In genomic region chr10:51468424-51468823, GRCh38 we compare ENCODE assay signal across 22 cellular contexts.
"Had no signal": no experiment of that assay in that cellular context is flagged by ENCODE, and none has a peak within 500 bp of the region (broad histone marks: within the 10 kb centered on the region; RNA-seq: fewer than 3 reads in every experiment).

No MANE protein-coding gene starts in this region.

- H3K4me1 ChIP-seq: colonic mucosa, right atrium auricular region had no signal

- H3K9me3 ChIP-seq: colonic mucosa, right atrium auricular region, thyroid gland had no signal

- H3K4me3 ChIP-seq: colonic mucosa, right atrium auricular region, thyroid gland had no signal

- H3K36me3 ChIP-seq: colonic mucosa, right atrium auricular region, thyroid gland had no signal

- DNase-seq: activated CD4-positive, alpha-beta T cell treated with anti-CD3 and anti-CD28 coated beads for 36 hours; activated CD4-positive, alpha-beta T cell treated with anti-CD3 and anti-CD28 coated beads, Interleukin-2, amount 50 U/mL, for 48 hours; activated gamma-delta T cell treated with Interleukin-2 at 50 U/mL for 16 hours; activated naive CD8-positive, alpha-beta T cell treated with anti-CD3 and anti-CD28 coated beads for 36 hours; amygdala; central memory CD4-positive, alpha-beta T cell; colonic mucosa; erythroblast; foreskin keratinocyte; glutamatergic neuron; hippocampal formation; mammary epithelial cell; nephron progenitor cell; occipital lobe; posterior cingulate gyrus; stimulated activated CD4-positive, alpha-beta T cell treated with anti-CD3 and anti-CD28 coated beads, Interleukin-12 subunit alpha, Interleukin-12 subunit beta, amount 100 ng/mL, for 4 hours; stimulated activated CD4-positive, alpha-beta T cell treated with anti-CD3 and anti-CD28 coated beads, Interleukin-1b, Interleukin-23, amount 100 ng/mL, for 48 hours; stimulated activated CD8-positive, alpha-beta memory T cell treated with anti-CD3 and anti-CD28 coated beads, Interleukin-4, amount 100 ng/mL, for 48 hours; stimulated activated naive CD4-positive, alpha-beta T cell treated with Interleukin-2 at 50 U/mL for 16 hours; thyroid gland had no signal

- H3K27me3 ChIP-seq: colonic mucosa, foreskin keratinocyte, right atrium auricular region, thyroid gland had no signal

- ATAC-seq: activated CD4-positive, alpha-beta T cell treated with anti-CD3 and anti-CD28 coated beads for 36 hours; foreskin keratinocyte; left lobe of liver had no signal
